In genomic region chr14:62409185-62409584, GRCh38 we compare ENCODE assay signal across 25 cellular contexts.
"Had no signal": no experiment of that assay in that cellular context is flagged by ENCODE, and none has a peak within 500 bp of the region (broad histone marks: within the 10 kb centered on the region; RNA-seq: fewer than 3 reads in every experiment).

No MANE protein-coding gene starts in this region.

- H3K36me3 ChIP-seq: esophagus muscularis mucosa, heart left ventricle, left lung, ovary, right lobe of liver, thoracic aorta, uterus had no signal

- FAIRE-seq: endothelial cell of umbilical vein had no signal

- H3K4me1 Mint-ChIP-seq: nephron; stimulated activated effector memory CD8-positive, alpha-beta T cell treated with anti-CD3 and anti-CD28 coated beads, Interleukin-12 subunit alpha, Interleukin-12 subunit beta, amount 100 ng/mL, for 72 hours had no signal

- H3K4me3 ChIP-seq: body of pancreas, esophagus muscularis mucosa, heart left ventricle, left lung, lung, mucosa of descending colon, ovary, right lobe of liver, thoracic aorta, uterus had no signal

- H3K36me3 Mint-ChIP-seq: activated naive CD4-positive, alpha-beta T cell treated with anti-CD3 and anti-CD28 coated beads, Interleukin-2, amount 50 U/mL, for 72 hours; stimulated activated effector memory CD8-positive, alpha-beta T cell treated with anti-CD3 and anti-CD28 coated beads, Interleukin-12 subunit alpha, Interleukin-12 subunit beta, amount 100 ng/mL, for 72 hours had no signal

- H3K27me3 ChIP-seq: body of pancreas, esophagus muscularis mucosa, foreskin keratinocyte, heart left ventricle, left lung, ovary, right lobe of liver, uterus had no signal

- H3K27ac Mint-ChIP-seq: activated naive CD4-positive, alpha-beta T cell treated with anti-CD3 and anti-CD28 coated beads, Interleukin-2, amount 50 U/mL, for 72 hours; activated T-cell treated with anti-CD3 and anti-CD28 coated beads, Interleukin-2, amount 50 U/mL, for 72 hours; nephron; progenitor cell of endocrine pancreas; stimulated activated effector memory CD8-positive, alpha-beta T cell treated with anti-CD3 and anti-CD28 coated beads, Interleukin-12 subunit alpha, Interleukin-12 subunit beta, amount 100 ng/mL, for 72 hours; stimulated activated naive CD8-positive, alpha-beta T cell treated with anti-CD3 and anti-CD28 coated beads, Interleukin-15, Interleukin-2, amounts not matched to agents 100 ng/mL and 50 ng/mL, for 24 hours had no signal

- H3K4me3 Mint-ChIP-seq: activated T-cell treated with anti-CD3 and anti-CD28 coated beads, Interleukin-2, amount 50 U/mL, for 72 hours; nephron; stimulated activated effector memory CD8-positive, alpha-beta T cell treated with anti-CD3 and anti-CD28 coated beads, Interleukin-12 subunit alpha, Interleukin-12 subunit beta, amount 100 ng/mL, for 72 hours; stimulated activated naive CD8-positive, alpha-beta T cell treated with anti-CD3 and anti-CD28 coated beads, Interleukin-15, Interleukin-2, amounts not matched to agents 100 ng/mL and 50 ng/mL, for 24 hours had no signal

- H3K27ac ChIP-seq: body of pancreas, esophagus muscularis mucosa, foreskin keratinocyte, heart left ventricle, left lung, ovary, right lobe of liver, thoracic aorta, uterus had no signal

- ATAC-seq: activated naive CD4-positive, alpha-beta T cell treated with anti-CD3 and anti-CD28 coated beads, Interleukin-2, amount 50 U/mL, for 72 hours; activated T-cell treated with anti-CD3 and anti-CD28 coated beads, Interleukin-2, amount 50 U/mL, for 72 hours; body of pancreas; heart left ventricle; left lung; mucosa of descending colon; stimulated activated effector memory CD8-positive, alpha-beta T cell treated with anti-CD3 and anti-CD28 coated beads, Interleukin-12 subunit alpha, Interleukin-12 subunit beta, amount 100 ng/mL, for 72 hours had no signal

- H3K9me3 Mint-ChIP-seq: activated T-cell treated with anti-CD3 and anti-CD28 coated beads, Interleukin-2, amount 50 U/mL, for 72 hours; nephron; stimulated activated naive CD8-positive, alpha-beta T cell treated with anti-CD3 and anti-CD28 coated beads, Interleukin-15, Interleukin-2, amounts not matched to agents 100 ng/mL and 50 ng/mL, for 24 hours had no signal

- H3K9me3 ChIP-seq: body of pancreas, esophagus muscularis mucosa, left lung, ovary, right lobe of liver, thoracic aorta, uterus had no signal

- H3K4me1 ChIP-seq: body of pancreas, esophagus muscularis mucosa, foreskin keratinocyte, heart left ventricle, left lung, right lobe of liver, uterus had no signal

- DNase-seq: activated CD4-positive, alpha-beta T cell treated with anti-CD3 and anti-CD28 coated beads for 4 hours; activated CD4-positive, alpha-beta T cell treated with anti-CD3 and anti-CD28 coated beads, Interleukin-2, amount 50 U/mL, for 4 hours; activated naive CD4-positive, alpha-beta T cell; activated T-cell treated with anti-CD3 and anti-CD28 coated beads for 4 hours; activated T-cell treated with anti-CD3 and anti-CD28 coated beads, Interleukin-2, amount 50 U/mL, for 72 hours; anterior cingulate cortex; body of pancreas; heart left ventricle; left lung; mucosa of descending colon; ovary; right lobe of liver; stimulated activated CD4-positive, alpha-beta T cell treated with anti-CD3 and anti-CD28 coated beads, Interleukin-4, amount 100 ng/mL, for 24 hours; trophoblast cell; uterus had no signal

- H3K27me3 Mint-ChIP-seq: progenitor cell of endocrine pancreas; stimulated activated naive CD8-positive, alpha-beta T cell treated with anti-CD3 and anti-CD28 coated beads, Interleukin-15, Interleukin-2, amounts not matched to agents 100 ng/mL and 50 ng/mL, for 24 hours had no signal
